Comparison of ENCODE assay signal across 16 cellular contexts in the genomic region with DNA sequence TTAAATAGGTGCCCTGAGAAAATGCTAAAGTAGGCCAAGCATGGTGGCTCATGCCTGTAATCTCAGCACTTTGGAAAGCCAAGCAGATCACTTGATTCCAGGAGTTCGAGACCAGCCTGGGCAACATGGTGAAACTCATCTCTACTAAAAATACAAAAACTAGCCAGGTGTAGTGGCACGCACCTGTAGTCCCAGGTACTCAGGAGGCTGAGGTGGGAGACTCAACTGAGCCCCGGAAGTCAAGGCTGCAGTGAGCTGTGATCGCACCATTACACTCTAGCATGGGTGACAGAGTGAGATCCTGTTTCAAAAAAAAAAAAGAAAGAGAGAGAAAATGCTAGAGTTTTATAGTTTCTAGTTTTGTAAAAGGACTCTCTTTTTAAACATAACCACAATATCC. TPM values are rescaled to one million over a fixed set of nuclear protein-coding genes. Genes with fewer than 3 reads are reported as not detected.
A peak's percentile ranks its signal among the peaks of the same experiment; 100 is the strongest.
DNase-seq lines count a peak whose midpoint lies in the region; ATAC-seq and TF ChIP-seq lines count a peak whose summit lies in the region.
"Had no signal": no experiment of that assay in that cellular context is flagged by ENCODE, and none has a peak within 500 bp of the region (broad histone marks: within the 10 kb centered on the region; RNA-seq: fewer than 3 reads in every experiment).

No MANE protein-coding gene starts in this region.

- peak overlapping the region; percentile 99 for H3K27ac Mint-ChIP-seq in activated T-cell treated with anti-CD3 and anti-CD28 coated beads, Interleukin-2, amount 50 U/mL, for 24 hours
- peak overlapping the region; percentile 96 for H3K27ac Mint-ChIP-seq in activated B cell treated with CpG ODN at 0.5 μM for 24 hours
- peak overlapping the region; percentile 93 for H3K27ac Mint-ChIP-seq in central memory CD8-positive, alpha-beta T cell (ENCODE audit: low read depth)
- peak overlapping the region in 1 of 2 donors; percentile 95 for H3K27ac Mint-ChIP-seq in stimulated activated naive CD8-positive, alpha-beta T cell treated with anti-CD3 and anti-CD28 coated beads, Interleukin-15, amount 100 ng/mL, for 72 hours
- H3K27ac Mint-ChIP-seq: nephron had no signal

- POLR2A ChIA-PET in activated B cell treated with CpG ODN at 0.5 μM for 24 hours (lab: Charles Lee): interaction anchor here (0.8 to 9.0 kb wide), 4 partner anchors 9 to 89 kb away, joined by 3 to 173 read pairs (median 8); partner anchors contain the start of gene ANKRD44

- DNase-seq in activated T-cell treated with anti-CD3 and anti-CD28 coated beads, Interleukin-2, amount 50 U/mL, for 24 hours: no peak
- no peak for DNase-seq in activated T-cell treated with anti-CD3 and anti-CD28 coated beads, Interleukin-2, amount 50 U/mL, for 48 hours
- no peak for DNase-seq in activated B cell treated with CpG ODN at 0.5 μM for 24 hours
- DNase-seq in central memory CD8-positive, alpha-beta T cell (ENCODE audit: low spot score in 2 of 2): peak in 1 of 2 donors; percentile 28
- no peak for DNase-seq in stimulated activated naive CD8-positive, alpha-beta T cell treated with anti-CD3 and anti-CD28 coated beads, Interleukin-15, amount 100 ng/mL, for 72 hours
- no peak for DNase-seq in SW 1271 (lab: John Stamatoyannopoulos, UW)
- no peak for DNase-seq in pons (ENCODE audit: low spot score)
- DNase-seq in SHP77 treated with DMSO at 0.1 percent for 48 hours (lab: John Stamatoyannopoulos, UW): no peak
- DNase-seq: cerebellar nuclear complex, heart left ventricle, NCI-H1417 treated with DMSO at 0.1 percent for 48 hours, NCI-H2171, Peyer's patch, upper lobe of right lung had no signal

- CTCF ChIA-PET in activated B cell treated with CpG ODN at 0.5 μM for 24 hours (lab: Charles Lee): no interaction called here

- peaks cover 98% of the 10 kb centered on the region for H3K4me1 Mint-ChIP-seq in activated T-cell treated with anti-CD3 and anti-CD28 coated beads, Interleukin-2, amount 50 U/mL, for 24 hours (ENCODE audit: low read depth)
- peaks cover 96% of the 10 kb centered on the region for H3K4me1 Mint-ChIP-seq in activated B cell treated with CpG ODN at 0.5 μM for 24 hours
- H3K4me1 Mint-ChIP-seq in central memory CD8-positive, alpha-beta T cell: peaks cover 94% of the 10 kb centered on the region
- H3K4me1 Mint-ChIP-seq in stimulated activated naive CD8-positive, alpha-beta T cell treated with anti-CD3 and anti-CD28 coated beads, Interleukin-15, amount 100 ng/mL, for 72 hours: peaks cover 93% of the 10 kb centered on the region

- H3K4me3 Mint-ChIP-seq in activated T-cell treated with anti-CD3 and anti-CD28 coated beads, Interleukin-2, amount 50 U/mL, for 24 hours: peak overlapping the region; percentile 74
- H3K4me3 Mint-ChIP-seq in activated B cell treated with CpG ODN at 0.5 μM for 24 hours: peak overlapping the region; percentile 32
- peak overlapping the region; percentile 58 for H3K4me3 Mint-ChIP-seq in central memory CD8-positive, alpha-beta T cell
- H3K4me3 Mint-ChIP-seq in stimulated activated naive CD8-positive, alpha-beta T cell treated with anti-CD3 and anti-CD28 coated beads, Interleukin-15, amount 100 ng/mL, for 72 hours: peak overlapping the region; percentile 60 to 80
- H3K4me3 Mint-ChIP-seq: nephron had no signal

- ATAC-seq in activated B cell treated with CpG ODN at 0.5 μM for 24 hours (ENCODE audit: low read depth): no peak
- no peak for ATAC-seq in central memory CD8-positive, alpha-beta T cell (replicated peaks; ENCODE audit: extremely low read depth, poor library complexity, severe bottlenecking)
- ATAC-seq in stimulated activated naive CD8-positive, alpha-beta T cell treated with anti-CD3 and anti-CD28 coated beads, Interleukin-15, amount 100 ng/mL, for 72 hours: peak; percentile 41
- ATAC-seq: A549, heart left ventricle had no signal

- H3K27me3 Mint-ChIP-seq in activated T-cell treated with anti-CD3 and anti-CD28 coated beads, Interleukin-2, amount 50 U/mL, for 24 hours: no peaks in the 10 kb centered on the region
- no peaks in the 10 kb centered on the region for H3K27me3 Mint-ChIP-seq in activated B cell treated with CpG ODN at 0.5 μM for 24 hours
- no peaks in the 10 kb centered on the region for H3K27me3 Mint-ChIP-seq in central memory CD8-positive, alpha-beta T cell
- no peaks in the 10 kb centered on the region for H3K27me3 Mint-ChIP-seq in stimulated activated naive CD8-positive, alpha-beta T cell treated with anti-CD3 and anti-CD28 coated beads, Interleukin-15, amount 100 ng/mL, for 72 hours

- H3K36me3 Mint-ChIP-seq in activated T-cell treated with anti-CD3 and anti-CD28 coated beads, Interleukin-2, amount 50 U/mL, for 24 hours (ENCODE audit: low read depth): peaks cover 80% of the 10 kb centered on the region
- H3K36me3 Mint-ChIP-seq in activated B cell treated with CpG ODN at 0.5 μM for 24 hours (ENCODE audit: low read depth): peaks cover 49% of the 10 kb centered on the region
- peaks cover 34% of the 10 kb centered on the region for H3K36me3 Mint-ChIP-seq in central memory CD8-positive, alpha-beta T cell (ENCODE audit: insufficient read depth)

- no peak for TF ChIP-seq CTCF in activated B cell treated with CpG ODN at 0.5 μM for 24 hours (IDR thresholded peaks at IDR 0.05)

- intact Hi-C loops in activated B cell treated with CpG ODN at 0.5 μM for 24 hours (cut with micrococcal nuclease): loop anchor here (10.0 kb wide), 1 partner anchor 1124 kb away; the partner anchor contains the start of gene STK17B

- H3K9me3 Mint-ChIP-seq in activated T-cell treated with anti-CD3 and anti-CD28 coated beads, Interleukin-2, amount 50 U/mL, for 24 hours: no peaks in the 10 kb centered on the region
- H3K9me3 Mint-ChIP-seq in activated B cell treated with CpG ODN at 0.5 μM for 24 hours: peaks cover 3% of the 10 kb centered on the region
- no peaks in the 10 kb centered on the region for H3K9me3 Mint-ChIP-seq in central memory CD8-positive, alpha-beta T cell
- no peaks in the 10 kb centered on the region for H3K9me3 Mint-ChIP-seq in stimulated activated naive CD8-positive, alpha-beta T cell treated with anti-CD3 and anti-CD28 coated beads, Interleukin-15, amount 100 ng/mL, for 72 hours
- H3K9me3 Mint-ChIP-seq: nephron had no signal

RNA-seq across cellular contexts. Expression of gene ANKRD44, which starts 12.0 kb away (rescaled TPM):
- total RNA-seq in activated B cell treated with CpG ODN at 0.5 μM for 24 hours: 154 and 185 TPM in 2 replicates
